In the genomic region with DNA sequence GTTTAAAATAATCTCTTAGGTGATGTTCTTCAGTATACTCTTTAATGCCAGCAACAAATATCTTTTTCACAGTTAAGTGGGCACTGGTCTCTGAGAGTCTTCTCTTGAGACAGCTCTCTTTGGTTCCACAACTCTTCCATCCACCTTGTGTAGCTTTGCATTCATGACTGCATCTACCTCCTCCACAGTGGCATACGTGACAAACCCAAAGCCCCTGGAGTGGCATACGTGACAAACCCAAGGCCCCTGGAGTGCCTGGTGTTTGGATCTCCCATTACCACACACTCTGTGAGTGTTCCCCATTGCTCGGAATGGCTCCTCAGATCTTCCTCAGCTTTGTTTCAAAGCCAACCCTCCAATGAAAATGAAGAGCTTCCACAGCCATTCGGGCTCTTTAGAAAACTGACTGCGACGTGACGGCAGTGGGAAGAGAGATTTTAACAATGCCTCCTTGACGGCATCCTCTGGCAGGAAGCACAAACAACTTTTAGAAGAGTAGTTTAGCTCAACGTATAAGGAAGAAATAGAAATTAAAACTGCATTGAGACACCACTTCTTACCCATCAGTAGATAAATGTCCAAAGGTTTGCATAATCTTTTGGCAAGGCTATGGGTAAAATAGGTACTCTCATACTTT, we compare ENCODE assay signal across 22 cellular contexts. TPM values are rescaled to one million over a fixed set of nuclear protein-coding genes. Genes with fewer than 3 reads are reported as not detected.
A peak's percentile ranks its signal among the peaks of the same experiment; 100 is the strongest.
DNase-seq lines count a peak whose midpoint lies in the region; ATAC-seq and TF ChIP-seq lines count a peak whose summit lies in the region.
"Had no signal": no experiment of that assay in that cellular context is flagged by ENCODE, and none has a peak within 500 bp of the region (broad histone marks: within the 10 kb centered on the region; RNA-seq: fewer than 3 reads in every experiment).

No MANE protein-coding gene starts in this region.

- H3K9me3 ChIP-seq in mucosa of descending colon, result no peaks in the 10 kb centered on the region
- H3K9me3 ChIP-seq: gastrocnemius medialis, prostate gland, uterus had no signal

- H3K27ac Mint-ChIP-seq in IgD-negative memory B cell, result peak overlapping the region in 2 of 3 donors; percentile 78 to 82
- H3K27ac Mint-ChIP-seq in brain, result peak overlapping the region in 3 of 5 experiments; percentile 2 to 15 (median 7)

- H3K36me3 Mint-ChIP-seq in activated T-cell treated with anti-CD3 and anti-CD28 coated beads, Interleukin-2, amount 50 U/mL, for 4 hours (ENCODE audit: insufficient read depth), result peaks cover 69% of the 10 kb centered on the region
- H3K36me3 Mint-ChIP-seq in IgD-negative memory B cell (peaks cover 37% of the 10 kb centered on the region), brain (peaks cover 84% of the 10 kb centered on the region)

- ATAC-seq in activated T-cell treated with anti-CD3 and anti-CD28 coated beads, Interleukin-2, amount 50 U/mL, for 4 hours, result no peak
- peak; percentile 44 for ATAC-seq in stimulated activated naive CD8-positive, alpha-beta T cell treated with anti-CD3 and anti-CD28 coated beads, Interleukin-15, Interleukin-2, amounts not matched to agents 100 U/mL and 50 U/mL, for 24 hours
- ATAC-seq in HG03175 (IDR thresholded peaks at IDR 0.05; ENCODE audit: unreplicated experiment) (no peak), mucosa of descending colon (no peak)
- ATAC-seq: gastrocnemius medialis had no signal

- DNase-seq in activated T-cell treated with anti-CD3 and anti-CD28 coated beads, Interleukin-2, amount 50 U/mL, for 4 hours, result no peak
- no peak for DNase-seq in activated T-cell treated with anti-CD3 and anti-CD28 coated beads, Interleukin-2, amount 50 U/mL, for 1 hour
- no peak for DNase-seq in stimulated activated naive CD8-positive, alpha-beta T cell treated with anti-CD3 and anti-CD28 coated beads, Interleukin-15, Interleukin-2, amounts not matched to agents 100 U/mL and 50 U/mL, for 24 hours
- no peak for DNase-seq in kidney tubule cell (ENCODE audit: low spot score)
- no peak for DNase-seq in mucosa of descending colon
- DNase-seq: amygdala, caudate nucleus, DMS79 treated with DMSO at 0.1 percent for 48 hours, gastrocnemius medialis, HCEC 1CT, mesendoderm, NCI-H1436 treated with DMSO at 0.1 percent for 48 hours, NCI-H82, SJCRH30, substantia nigra, uterus had no signal

- intact Hi-C loops in mucosa of descending colon (cut with DNase I, micrococcal nuclease), result no loop called here

- H3K36me3 ChIP-seq in mucosa of descending colon (ENCODE audit: low read depth), result no peaks in the 10 kb centered on the region
- H3K36me3 ChIP-seq: prostate gland, uterus had no signal

- H3K4me3 ChIP-seq in mucosa of descending colon, result no peak overlapping the region
- H3K4me3 ChIP-seq: gastrocnemius medialis, prostate gland, SJCRH30, skin epidermis, uterus had no signal

- H3K9me3 Mint-ChIP-seq in activated T-cell treated with anti-CD3 and anti-CD28 coated beads, Interleukin-2, amount 50 U/mL, for 4 hours, result peaks cover 34% of the 10 kb centered on the region
- peaks cover 0 to 9% (median 1%) of the 10 kb centered on the region in 3 donors for H3K9me3 Mint-ChIP-seq in IgD-negative memory B cell
- H3K9me3 Mint-ChIP-seq in brain, result peaks cover 0 to 24% (median 15%) of the 10 kb centered on the region in 5 experiments
- H3K9me3 Mint-ChIP-seq: neural crest cell had no signal

- H3K4me1 ChIP-seq in mucosa of descending colon (ENCODE audit: low read depth), result no peaks in the 10 kb centered on the region
- H3K4me1 ChIP-seq: gastrocnemius medialis, prostate gland, SJCRH30, uterus had no signal

- H3K27me3 Mint-ChIP-seq in activated T-cell treated with anti-CD3 and anti-CD28 coated beads, Interleukin-2, amount 50 U/mL, for 4 hours (ENCODE audit: low read depth), result no peaks in the 10 kb centered on the region
- H3K27me3 Mint-ChIP-seq in IgD-negative memory B cell (no peaks in the 10 kb centered on the region), brain (peaks cover 1% of the 10 kb centered on the region)

- TF ChIP-seq CTCF in brain (conservative IDR thresholded peaks at IDR 0.05) (no peak), mucosa of descending colon (IDR thresholded peaks at IDR 0.05) (no peak)

- H3K4me1 Mint-ChIP-seq in activated T-cell treated with anti-CD3 and anti-CD28 coated beads, Interleukin-2, amount 50 U/mL, for 4 hours (ENCODE audit: low read depth), result peaks cover 43% of the 10 kb centered on the region
- H3K4me1 Mint-ChIP-seq in IgD-negative memory B cell, result peaks cover 15 to 23% (median 19%) of the 10 kb centered on the region in 3 donors
- peaks cover 5% of the 10 kb centered on the region for H3K4me1 Mint-ChIP-seq in brain
- H3K4me1 Mint-ChIP-seq: neural crest cell had no signal

- peak overlapping the region; percentile 49 for H3K4me3 Mint-ChIP-seq in activated T-cell treated with anti-CD3 and anti-CD28 coated beads, Interleukin-2, amount 50 U/mL, for 4 hours
- H3K4me3 Mint-ChIP-seq in IgD-negative memory B cell (peak overlapping the region in 2 of 4 donors; percentile 1 to 34), brain (no peak overlapping the region)
- H3K4me3 Mint-ChIP-seq: neural crest cell had no signal

RNA-seq across cellular contexts. Expression of a gene that starts 45.8 kb away (rescaled TPM):
- 10 to 100 TPM; 37.7 to 48.9 (median 46.3) TPM for total RNA-seq in activated T-cell treated with anti-CD3 and anti-CD28 coated beads, Interleukin-2, amount 50 U/mL, for 4 hours
- 8.3 TPM for polyA plus RNA-seq in IgD-negative memory B cell
- 1.8 TPM for polyA plus RNA-seq in brain (ENCODE audit: insufficient read depth, low read depth, low replicate concordance)
- 10 to 100 TPM; 27.3 to 37.0 (median 35.7) TPM for total RNA-seq in mucosa of descending colon

RNA-seq across cellular contexts. Expression of a gene that starts 47.1 kb away (rescaled TPM):
- 1 to 10 TPM; 4.5 to 6.0 (median 5.8) TPM for total RNA-seq in activated T-cell treated with anti-CD3 and anti-CD28 coated beads, Interleukin-2, amount 50 U/mL, for 4 hours
- polyA plus RNA-seq in IgD-negative memory B cell, result 2.6 TPM
- polyA plus RNA-seq in brain (ENCODE audit: insufficient read depth, low read depth, low replicate concordance), result 12.4 TPM
- 10 to 100 TPM in 1 of 3 donors, 1 to 10 TPM in 2; 4.7 to 13.4 (median 4.8) TPM for total RNA-seq in mucosa of descending colon
